ENCODE assay signal across 21 cellular contexts in genomic region chr10:96999987-97000386, GRCh38.
"Had no signal": no experiment of that assay in that cellular context is flagged by ENCODE, and none has a peak within 500 bp of the region (broad histone marks: within the 10 kb centered on the region; RNA-seq: fewer than 3 reads in every experiment).

No MANE protein-coding gene starts in this region.

- H3K9me3 ChIP-seq: gastrocnemius medialis, heart right ventricle, left ventricle myocardium inferior, lower lobe of right lung, psoas muscle, sigmoid colon, thoracic aorta, transverse colon had no signal

- H3K36me3 ChIP-seq: gastrocnemius medialis, heart right ventricle, left ventricle myocardium inferior, lower lobe of right lung, sigmoid colon, thoracic aorta, transverse colon had no signal

- ATAC-seq: esophagus mucosa; gastrocnemius medialis; heart right ventricle; lower lobe of right lung; stimulated activated naive B cell treated with anti-CD40 and anti-IgM and Interleukin-4, amounts not matched to agents 10 μg/mL and 1 μg/mL and 100 μg/mL, for 72 hours; stimulated activated naive CD8-positive, alpha-beta T cell treated with anti-CD3 and anti-CD28 coated beads, Interleukin-15, amount 100 ng/mL, for 72 hours had no signal

- H3K4me3 Mint-ChIP-seq: memory B cell; naive B cell; nephron; stimulated activated naive B cell treated with anti-CD40 and anti-IgM and Interleukin-4, amounts not matched to agents 10 μg/mL and 1 μg/mL and 100 μg/mL, for 72 hours; stimulated activated naive CD8-positive, alpha-beta T cell treated with anti-CD3 and anti-CD28 coated beads, Interleukin-15, amount 100 ng/mL, for 72 hours had no signal

- H3K9me3 Mint-ChIP-seq: memory B cell; naive B cell; nephron; stimulated activated naive B cell treated with anti-CD40 and anti-IgM and Interleukin-4, amounts not matched to agents 10 μg/mL and 1 μg/mL and 100 μg/mL, for 72 hours; stimulated activated naive CD8-positive, alpha-beta T cell treated with anti-CD3 and anti-CD28 coated beads, Interleukin-15, amount 100 ng/mL, for 72 hours had no signal

- H3K27ac Mint-ChIP-seq: memory B cell; nephron; stimulated activated naive B cell treated with anti-CD40 and anti-IgM and Interleukin-4, amounts not matched to agents 10 μg/mL and 1 μg/mL and 100 μg/mL, for 72 hours; stimulated activated naive CD8-positive, alpha-beta T cell treated with anti-CD3 and anti-CD28 coated beads, Interleukin-15, amount 100 ng/mL, for 72 hours had no signal

- H3K27me3 Mint-ChIP-seq: memory B cell; naive B cell; stimulated activated naive B cell treated with anti-CD40 and anti-IgM and Interleukin-4, amounts not matched to agents 10 μg/mL and 1 μg/mL and 100 μg/mL, for 72 hours; stimulated activated naive CD8-positive, alpha-beta T cell treated with anti-CD3 and anti-CD28 coated beads, Interleukin-15, amount 100 ng/mL, for 72 hours had no signal

- H3K4me1 Mint-ChIP-seq: memory B cell; naive B cell; stimulated activated naive B cell treated with anti-CD40 and anti-IgM and Interleukin-4, amounts not matched to agents 10 μg/mL and 1 μg/mL and 100 μg/mL, for 72 hours; stimulated activated naive CD8-positive, alpha-beta T cell treated with anti-CD3 and anti-CD28 coated beads, Interleukin-15, amount 100 ng/mL, for 72 hours had no signal

- H3K4me3 ChIP-seq: coronary artery, dorsolateral prefrontal cortex, gastrocnemius medialis, heart right ventricle, left ventricle myocardium inferior, lower lobe of right lung, psoas muscle, sigmoid colon, skin epidermis, thoracic aorta, transverse colon had no signal

- H3K4me1 ChIP-seq: lower lobe of right lung, transverse colon had no signal

- H3K27ac ChIP-seq: coronary artery, dorsolateral prefrontal cortex, gastrocnemius medialis, heart right ventricle, left ventricle myocardium inferior, lower lobe of right lung, psoas muscle, sigmoid colon, skin epidermis, thoracic aorta, transverse colon had no signal

- DNase-seq: dorsolateral prefrontal cortex; effector CD8-positive, alpha-beta T cell; gastrocnemius medialis; heart right ventricle; left ventricle myocardium inferior; lower lobe of right lung; naive B cell; psoas muscle; retina; sigmoid colon; stimulated activated CD4-positive, alpha-beta T cell treated with anti-CD3 and anti-CD28 coated beads, Interleukin-2, amount 100 ng/mL, for 24 hours; stimulated activated CD4-positive, alpha-beta T cell treated with anti-CD3 and anti-CD28 coated beads, Interleukin-4, amount 100 ng/mL, for 4 hours; stimulated activated naive B cell treated with anti-CD40 and anti-IgM and Interleukin-4, amounts not matched to agents 10 μg/mL and 1 μg/mL and 100 μg/mL, for 72 hours; stimulated activated naive CD8-positive, alpha-beta T cell treated with anti-CD3 and anti-CD28 coated beads, Interleukin-15, amount 100 ng/mL, for 72 hours; transverse colon had no signal

- H3K36me3 Mint-ChIP-seq: memory B cell, naive B cell had no signal

- H3K27me3 ChIP-seq: dorsolateral prefrontal cortex, gastrocnemius medialis, heart right ventricle, sigmoid colon, transverse colon had no signal
